In the genomic region with DNA sequence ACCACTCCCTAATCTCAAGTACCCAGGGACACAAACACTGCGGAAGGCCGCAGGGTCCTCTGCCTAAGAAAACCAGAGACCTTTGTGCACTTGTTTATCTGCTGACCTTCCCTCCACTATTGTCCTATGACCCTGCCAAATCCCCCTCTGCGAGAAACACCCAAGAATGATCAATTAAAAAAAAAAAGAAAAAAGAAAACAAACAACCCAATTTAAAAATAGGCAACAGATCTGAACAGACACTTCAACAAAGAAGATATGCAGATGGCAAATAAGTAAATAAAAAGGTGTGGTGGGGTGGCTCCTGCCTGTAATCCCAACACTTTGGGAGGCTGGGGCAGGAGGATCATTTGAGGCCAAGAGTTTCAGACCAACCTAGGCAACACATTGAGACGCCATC, we compare ENCODE assay signal across 3 cellular contexts.
DNase-seq lines count a peak whose midpoint lies in the region; ATAC-seq, FAIRE-seq and TF ChIP-seq lines count a peak whose summit lies in the region.
"Not testable (repeated sequence)": the region's sequence is repeated elsewhere in the genome, so short reads cannot be mapped to it uniquely, and the experiment has no call there.

No MANE protein-coding gene starts in this region.

- not testable (repeated sequence) for H2AFZ ChIP-seq in K562 (ENCODE audit: low read depth, low read length); neural progenitor cell (replicated peaks)

- H3K4me1 ChIP-seq in K562 (replicated peaks in 1 of 2; ENCODE audit: control insufficient read depth in 2 of 2, insufficient read depth in 2 of 2, low read length in 2 of 2); neural progenitor cell: not testable (repeated sequence)

- in situ Hi-C loops in K562 (cut with MboI), result not testable (repeated sequence)

- H3K27me3 Mint-ChIP-seq in neural progenitor cell (ENCODE audit: insufficient read depth, low read depth), result not testable (repeated sequence)

- TF ChIP-seq EP300 in K562 (IDR thresholded peaks at IDR 0.05; ENCODE audit: low read length), result not testable (repeated sequence)

- H3K36me3 Mint-ChIP-seq in neural progenitor cell, result not testable (repeated sequence)

- ATAC-seq in K562, result not testable (repeated sequence)

- not testable (repeated sequence) for H3K27ac ChIP-seq in K562 (ENCODE audit: extremely low read depth, low read depth, low read length); neural progenitor cell

- not testable (repeated sequence) for H3K9me1 ChIP-seq in K562 (ENCODE audit: control insufficient read depth, insufficient read depth, low read length)

- H3K79me2 ChIP-seq in K562 (ENCODE audit: control insufficient read depth, insufficient read depth, low read length); neural progenitor cell (ENCODE audit: low read depth): not testable (repeated sequence)

- not testable (repeated sequence) for H3K27me3 ChIP-seq in K562 (ENCODE audit: control insufficient read depth in 2 of 2, insufficient read depth in 2 of 2, low read length in 2 of 2); neural progenitor cell

- not testable (repeated sequence) for TF ChIP-seq POLR2A in K562 (conservative IDR thresholded peaks at IDR 0.05)

- H3K4me3 ChIP-seq in K562, neural progenitor cell: not testable (repeated sequence)

- not testable (repeated sequence) for DNase-seq in K562 (ENCODE audit: extremely low read depth in 1 of 4, low spot score in 3 of 4); neural progenitor cell (ENCODE audit: low spot score)
- peak; percentile 10 for DNase-seq in cardiac septum (ENCODE audit: low spot score)

- not testable (repeated sequence) for H3K27ac Mint-ChIP-seq in neural progenitor cell

- not testable (repeated sequence) for H3K36me3 ChIP-seq in K562 (ENCODE audit: control insufficient read depth, insufficient read depth, low read length); neural progenitor cell

- H3F3A ChIP-seq in neural progenitor cell (ENCODE audit: low read depth), result not testable (repeated sequence)

- not testable (repeated sequence) for FAIRE-seq in K562 (lab: Jason Lieb, UNC)

- not testable (repeated sequence) for H3K4me1 Mint-ChIP-seq in neural progenitor cell

- CTCF ChIA-PET in K562 (lab: Yijun Ruan, JAX; ENCODE audit: low intra/inter-chr PET ratio), result not testable (repeated sequence)

- POLR2A ChIA-PET in K562 (lab: Yijun Ruan, JAX), result not testable (repeated sequence)

- H3K4me3 Mint-ChIP-seq in neural progenitor cell, result peak overlapping the region; percentile 39

- BruUV-seq in K562 (replicated peaks; lab: Mats Ljungman, UMichigan), result not testable (repeated sequence)

- WGBS in K562 (ENCODE audit: insufficient coverage, low coverage, missing lambda C conversion rate), result 24% methylated on average over 3 of the region's 4 CpGs

- not testable (repeated sequence) for H4K20me1 ChIP-seq in K562 (replicated peaks; ENCODE audit: control insufficient read depth, insufficient read depth, low read length); neural progenitor cell (ENCODE audit: low read depth)

- H3K4me2 ChIP-seq in K562 (ENCODE audit: insufficient read depth, low read length); neural progenitor cell: not testable (repeated sequence)

- not testable (repeated sequence) for TF ChIP-seq RAD21 in K562 (CRISPR knock-in tag; conservative IDR thresholded peaks at IDR 0.05 in 1 of 2, IDR thresholded peaks at IDR 0.05 in 1 of 2)

- intact Hi-C loops in K562 (cut with micrococcal nuclease); cardiac septum (cut with DNase I): not testable (repeated sequence)

- TF ChIP-seq CTCF in K562 (IDR thresholded peaks at IDR 0.05 in 2 of 3, conservative IDR thresholded peaks at IDR 0.05 in 1 of 3; ENCODE audit: insufficient read depth in 2 of 3, low read depth in 1 of 3, low read length in 3 of 3); neural progenitor cell (IDR thresholded peaks at IDR 0.05): not testable (repeated sequence)

- not testable (repeated sequence) for H3K9ac ChIP-seq in K562 (ENCODE audit: insufficient read depth in 1 of 2, low read depth in 2 of 2, low read length in 2 of 2); neural progenitor cell

- H3K9me3 Mint-ChIP-seq in neural progenitor cell, result peaks cover 16% of the 10 kb centered on the region

- H3K9me3 ChIP-seq in K562 (replicated peaks; ENCODE audit: control insufficient read depth, insufficient read depth, low read depth, low read length); neural progenitor cell (ENCODE audit: low read depth): not testable (repeated sequence)

TF ChIP-seq in K562, 482 proteins besides CTCF, POLR2A, EP300 and RAD21:
- TF ChIP-seq TAL1 (IDR thresholded peaks at IDR 0.05), result peak; percentile 41
- TF ChIP-seq ARID1B (IDR thresholded peaks at IDR 0.05), result peak; percentile 29; the same call in 1 of the 2 replicates
- TF ChIP-seq SMARCA4 (IDR thresholded peaks at IDR 0.05), result 0 out of 2 replicates have a peak, but pooled peaks have one; percentile 21
- TF ChIP-seq, protein P1, sequence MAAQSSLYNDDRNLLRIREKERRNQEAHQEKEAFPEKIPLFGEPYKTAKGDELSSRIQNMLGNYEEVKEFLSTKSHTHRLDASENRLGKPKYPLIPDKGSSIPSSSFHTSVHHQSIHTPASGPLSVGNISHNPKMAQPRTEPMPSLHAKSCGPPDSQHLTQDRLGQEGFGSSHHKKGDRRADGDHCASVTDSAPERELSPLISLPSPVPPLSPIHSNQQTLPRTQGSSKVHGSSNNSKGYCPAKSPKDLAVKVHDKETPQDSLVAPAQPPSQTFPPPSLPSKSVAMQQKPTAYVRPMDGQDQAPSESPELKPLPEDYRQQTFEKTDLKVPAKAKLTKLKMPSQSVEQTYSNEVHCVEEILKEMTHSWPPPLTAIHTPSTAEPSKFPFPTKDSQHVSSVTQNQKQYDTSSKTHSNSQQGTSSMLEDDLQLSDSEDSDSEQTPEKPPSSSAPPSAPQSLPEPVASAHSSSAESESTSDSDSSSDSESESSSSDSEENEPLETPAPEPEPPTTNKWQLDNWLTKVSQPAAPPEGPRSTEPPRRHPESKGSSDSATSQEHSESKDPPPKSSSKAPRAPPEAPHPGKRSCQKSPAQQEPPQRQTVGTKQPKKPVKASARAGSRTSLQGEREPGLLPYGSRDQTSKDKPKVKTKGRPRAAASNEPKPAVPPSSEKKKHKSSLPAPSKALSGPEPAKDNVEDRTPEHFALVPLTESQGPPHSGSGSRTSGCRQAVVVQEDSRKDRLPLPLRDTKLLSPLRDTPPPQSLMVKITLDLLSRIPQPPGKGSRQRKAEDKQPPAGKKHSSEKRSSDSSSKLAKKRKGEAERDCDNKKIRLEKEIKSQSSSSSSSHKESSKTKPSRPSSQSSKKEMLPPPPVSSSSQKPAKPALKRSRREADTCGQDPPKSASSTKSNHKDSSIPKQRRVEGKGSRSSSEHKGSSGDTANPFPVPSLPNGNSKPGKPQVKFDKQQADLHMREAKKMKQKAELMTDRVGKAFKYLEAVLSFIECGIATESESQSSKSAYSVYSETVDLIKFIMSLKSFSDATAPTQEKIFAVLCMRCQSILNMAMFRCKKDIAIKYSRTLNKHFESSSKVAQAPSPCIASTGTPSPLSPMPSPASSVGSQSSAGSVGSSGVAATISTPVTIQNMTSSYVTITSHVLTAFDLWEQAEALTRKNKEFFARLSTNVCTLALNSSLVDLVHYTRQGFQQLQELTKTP (IDR thresholded peaks at IDR 0.05; ENCODE audit: low read depth in 1 of 2, partially characterized antibody in 2 of 2), result peak; percentile 79 to 83
- peak; percentile 36; the same call in 1 of the 2 replicates for TF ChIP-seq CBFA2T2 (conservative IDR thresholded peaks at IDR 0.05)
- TF ChIP-seq CBFA2T3 (IDR thresholded peaks at IDR 0.05), result peak; percentile 62
- peak; percentile 30; the same call in 1 of the 2 replicates for TF ChIP-seq DPF2 (IDR thresholded peaks at IDR 0.05)
